Comparison of ENCODE assay signal across 8 cellular contexts in the genomic region with DNA sequence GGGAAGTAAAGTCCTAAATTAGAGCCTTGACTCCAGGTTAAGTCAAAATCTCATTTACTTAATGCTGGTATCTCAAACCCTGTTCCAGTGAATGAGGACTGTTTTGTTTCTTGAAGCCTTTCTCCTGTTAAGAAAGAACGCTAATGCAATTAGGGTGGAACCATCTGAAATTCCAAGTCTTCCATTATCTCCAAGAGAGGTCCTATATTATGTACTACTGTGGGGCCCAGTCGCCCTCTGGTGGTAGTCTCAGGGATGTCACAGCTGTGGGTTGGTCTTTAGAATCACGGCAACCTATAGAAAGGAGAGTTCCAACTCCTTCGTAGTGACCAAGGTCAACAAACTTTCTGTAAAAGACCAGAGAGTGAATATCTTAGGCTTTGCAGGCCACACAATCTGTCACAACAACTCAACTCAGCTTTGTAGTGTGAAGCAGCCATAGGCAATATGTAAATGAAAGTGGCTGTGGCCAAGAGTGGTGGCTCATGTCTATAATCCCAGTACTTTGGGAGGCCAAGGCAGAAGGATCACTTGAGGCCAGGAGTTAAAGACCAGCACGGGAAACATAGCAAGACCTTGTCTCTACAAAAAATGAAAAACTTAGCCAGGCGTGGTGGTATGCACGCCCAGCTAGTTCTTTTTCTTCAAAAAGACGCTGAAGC. TPM values are rescaled to one million over a fixed set of nuclear protein-coding genes. Genes with fewer than 3 reads are reported as not detected.
A peak's percentile ranks its signal among the peaks of the same experiment; 100 is the strongest.
DNase-seq lines count a peak whose midpoint lies in the region; ATAC-seq and TF ChIP-seq lines count a peak whose summit lies in the region.

No MANE protein-coding gene starts in this region.

- TF ChIP-seq POLR2A in adrenal gland (IDR thresholded peaks at IDR 0.05): no peak

- ATAC-seq in GM21723 (IDR thresholded peaks at IDR 0.05; ENCODE audit: unreplicated experiment) (peak; percentile 87), right cardiac atrium (peak; percentile 87 to 91)

- H3K27me3 ChIP-seq in MG63 (no peaks in the 10 kb centered on the region), adrenal gland (no peaks in the 10 kb centered on the region), right cardiac atrium (ENCODE audit: control insufficient read depth, insufficient read depth) (no peaks in the 10 kb centered on the region)

- intact Hi-C loops in adrenal gland (cut with DNase I): no loop called here
- intact Hi-C loops in right cardiac atrium (cut with DNase I): loop anchor here in 1 of 4 donors (10.0 kb wide), 1 partner anchor 612 kb away; no protein-coding TSS in a partner anchor
- intact Hi-C loops in posterior vena cava (cut with DNase I): loop anchor here in 1 of 2 donors (10.0 kb wide), 1 partner anchor 152 kb away; the partner anchor contains the start of genes DCLRE1C and MEIG1

- DNase-seq in EH (ENCODE audit: low read depth) (peak; percentile 80), MG63 (peak; percentile 55), T-helper 2 cell (peak; percentile 25 to 59 (median 57)), adrenal gland (peak; percentile 50 to 87 (median 71)), right cardiac atrium (peak in 2 of 3 donors; percentile 63 to 83), skeletal muscle cell (ENCODE audit: low read depth) (peak; percentile 15), posterior vena cava (ENCODE audit: low spot score) (no peak)

- 52 to 55% (median 54%) methylated on average over 7 to 8 of the region's 8 CpGs for WGBS in adrenal gland, 4 donors
- WGBS in right cardiac atrium: 56% methylated on average over 8 of the region's 8 CpGs

- H3K4me3 ChIP-seq in MG63 (no peak overlapping the region), adrenal gland (no peak overlapping the region), right cardiac atrium (ENCODE audit: low read length) (no peak overlapping the region), skeletal muscle cell (ENCODE audit: low read depth, low read length) (no peak overlapping the region)

- peaks cover 93% of the 10 kb centered on the region for H3K36me3 ChIP-seq in MG63
- H3K36me3 ChIP-seq in adrenal gland (replicated peaks in 1 of 2): peaks cover 0 to 35% of the 10 kb centered on the region in 2 donors

- H3K27ac ChIP-seq in adrenal gland (no peak overlapping the region), right cardiac atrium (ENCODE audit: low read length) (no peak overlapping the region)

- peak; percentile 74 to 89 (median 84) for TF ChIP-seq CTCF in adrenal gland (IDR thresholded peaks at IDR 0.05)

- peaks cover 0 to 7% of the 10 kb centered on the region in 2 donors for H3K4me1 ChIP-seq in adrenal gland (replicated peaks in 1 of 2)
- H3K4me1 ChIP-seq in right cardiac atrium (ENCODE audit: control insufficient read depth, insufficient read depth, low read length): no peaks in the 10 kb centered on the region

- H3K9me3 ChIP-seq in MG63 (no peaks in the 10 kb centered on the region), adrenal gland (replicated peaks in 1 of 3) (no peaks in the 10 kb centered on the region), right cardiac atrium (ENCODE audit: control insufficient read depth, low read length) (no peaks in the 10 kb centered on the region)

RNA-seq across cellular contexts. Expression of gene RPP38, which starts 9.3 kb away (rescaled TPM):
- 0.27 and 7.6 TPM in 2 replicates for total RNA-seq in MG63 (2014; rRNA removed; shearing (Covaris generic); ENCODE audit: low replicate concordance)
- total RNA-seq in adrenal gland (10 to 100 TPM; 11.1 to 14.5 (median 13.1) TPM), right cardiac atrium (10 to 100 TPM in 1 of 4 donors, 1 to 10 TPM in 3; 8.3 to 12.2 (median 9.8) TPM), posterior vena cava (10 to 100 TPM in 1 of 2 donors, 1 to 10 TPM in 1; 10.0 to 11.2 TPM)
- polyA plus RNA-seq in adrenal gland (10 to 100 TPM; 15.7 to 24.9 (median 24.3) TPM), right cardiac atrium (12.7 TPM)

RNA-seq across cellular contexts. Expression of gene ACBD7, which starts 17.9 kb away (rescaled TPM):
- 1.5 and 3.9 TPM in 2 replicates for total RNA-seq in MG63 (2014; rRNA removed; shearing (Covaris generic); ENCODE audit: low replicate concordance)
- total RNA-seq in adrenal gland: under 1 TPM in 3 of 8 donors, not detected in 5; 0.23 to 0.42 (median 0.32) TPM
- polyA plus RNA-seq in adrenal gland: under 1 TPM in 1 of 3 donors, not detected in 2; 0.18 TPM
- not detected for total RNA-seq in right cardiac atrium
- not detected for polyA plus RNA-seq in right cardiac atrium
- total RNA-seq in posterior vena cava: under 1 TPM in 1 of 2 donors, not detected in 1; 0.46 TPM
